Comparison of ENCODE assay signal across 8 cellular contexts in the genomic region with DNA sequence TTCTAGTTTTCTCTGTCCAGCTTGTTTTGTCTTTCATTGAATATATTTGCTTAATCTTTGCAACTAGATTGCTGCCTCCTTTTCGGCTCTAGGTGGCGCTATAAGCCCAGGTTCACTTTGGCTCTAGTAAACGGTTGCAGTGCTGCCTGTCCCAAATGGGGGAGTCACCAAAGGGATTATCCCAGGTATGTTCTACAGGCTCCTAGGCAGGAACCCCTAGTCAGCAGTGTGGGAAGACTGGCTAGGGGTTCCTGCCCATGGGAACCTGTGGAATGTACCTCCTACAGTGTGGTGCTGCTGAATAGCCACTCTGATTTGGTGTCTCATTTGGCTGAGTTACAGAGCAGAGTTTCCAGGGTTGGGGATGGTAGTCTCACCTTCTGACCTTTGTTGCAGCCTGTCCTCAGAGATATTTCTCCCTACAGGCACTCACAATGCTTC.
DNase-seq lines count a peak whose midpoint lies in the region; ATAC-seq and TF ChIP-seq lines count a peak whose summit lies in the region.

No MANE protein-coding gene starts in this region.

- H3K36me3 ChIP-seq in upper lobe of right lung, result no peaks in the 10 kb centered on the region

- H3K4me3 ChIP-seq in upper lobe of right lung, result no peak overlapping the region

- H3K27me3 ChIP-seq in upper lobe of right lung, result no peaks in the 10 kb centered on the region

- ATAC-seq in upper lobe of right lung (peak; percentile 78), GM21381 (IDR thresholded peaks at IDR 0.05; ENCODE audit: unreplicated experiment) (no peak), HG03159 (IDR thresholded peaks at IDR 0.05; ENCODE audit: unreplicated experiment) (no peak)

- no peak overlapping the region for H3K27ac ChIP-seq in upper lobe of right lung

- DNase-seq in NCI-H1105 treated with DMSO at 0.1 percent for 48 hours (lab: John Stamatoyannopoulos, UW) (peak; percentile 9), NCI-H1105 (lab: John Stamatoyannopoulos, UW) (no peak), HUDEP-2 (lab: John Stamatoyannopoulos, UW; ENCODE audit: unreplicated experiment in 76 of 76) (peak in 45 of 76 experiments; percentile 2 to 52 (median 20)), SKM-1 (lab: John Stamatoyannopoulos, UW; ENCODE audit: unreplicated experiment) (peak; percentile 8), germinal center (ENCODE audit: low spot score) (peak; percentile 35), upper lobe of right lung (no peak)

- H3K4me1 ChIP-seq in upper lobe of right lung, result no peaks in the 10 kb centered on the region

- peak; percentile 68 for TF ChIP-seq CTCF in upper lobe of right lung (IDR thresholded peaks at IDR 0.05)

- intact Hi-C loops in upper lobe of right lung (cut with DNase I), result no loop called here

- H3K9me3 ChIP-seq in upper lobe of right lung, result no peaks in the 10 kb centered on the region

Comparison
In these comparisons a context has a peak if more than half of its experiments do, and no peak if none do; other contexts are left out.
1. DNase-seq: peak in NCI-H1105 treated with DMSO at 0.1 percent for 48 hours (single experiment), HUDEP-2 (45 of 76), SKM-1 (single experiment) and germinal center (single experiment); none in NCI-H1105 (single experiment) and upper lobe of right lung (single experiment).